8 cellular contexts compared by ENCODE assay signal in genomic region chr6:157235600-157236039, GRCh38.
DNase-seq lines count a peak whose midpoint lies in the region; ATAC-seq, FAIRE-seq and TF ChIP-seq lines count a peak whose summit lies in the region.

No MANE protein-coding gene starts in this region.

- peak overlapping the region in 2 of 3 donors; percentile 3 to 48 for H3K27ac ChIP-seq in thyroid gland

- FAIRE-seq in frontal cortex (lab: Jason Lieb, UNC) (no peak), D721Med (lab: Jason Lieb, UNC) (no peak)

- peaks cover 6% of the 10 kb centered on the region for H3K36me3 Mint-ChIP-seq in natural killer cell treated with Interleukin-12 subunit alpha and Interleukin-12 subunit beta and Interleukin-15 and Interleukin-18, amount 100 ng/mL, for 72 hours

- no peaks in the 10 kb centered on the region for H3K27me3 ChIP-seq in thyroid gland

- H3K9me3 Mint-ChIP-seq in natural killer cell treated with Interleukin-12 subunit alpha and Interleukin-12 subunit beta and Interleukin-15 and Interleukin-18, amount 100 ng/mL, for 72 hours, result peaks cover 4% of the 10 kb centered on the region

- peaks cover 0 to 11% of the 10 kb centered on the region in 2 donors for H3K4me1 ChIP-seq in thyroid gland

- H3K4me1 Mint-ChIP-seq in natural killer cell treated with Interleukin-12 subunit alpha and Interleukin-12 subunit beta and Interleukin-15 and Interleukin-18, amount 100 ng/mL, for 72 hours (ENCODE audit: low read depth in 2 of 2), result peaks cover 19 to 22% of the 10 kb centered on the region in 2 donors

- peaks cover 30 to 31% of the 10 kb centered on the region in 2 donors for H3K27me3 Mint-ChIP-seq in natural killer cell treated with Interleukin-12 subunit alpha and Interleukin-12 subunit beta and Interleukin-15 and Interleukin-18, amount 100 ng/mL, for 72 hours

- no peaks in the 10 kb centered on the region for H3K9me3 ChIP-seq in thyroid gland

- H3K36me3 ChIP-seq in thyroid gland, result no peaks in the 10 kb centered on the region

- peak overlapping the region; percentile 85 for H3K4me3 Mint-ChIP-seq in natural killer cell treated with Interleukin-12 subunit alpha and Interleukin-12 subunit beta and Interleukin-15 and Interleukin-18, amount 100 ng/mL, for 72 hours

- TF ChIP-seq CTCF in GM12874 (IDR thresholded peaks at IDR 0.05; ENCODE audit: insufficient read depth, low read depth, low read length) (peak; percentile 46), thyroid gland (IDR thresholded peaks at IDR 0.05) (peak in 5 of 6 experiments; percentile 38 to 64 (median 44)), D721Med (IDR thresholded peaks at IDR 0.05; ENCODE audit: insufficient read depth, missing control alignments) (no peak)

- DNase-seq in NCI-H2227 (lab: John Stamatoyannopoulos, UW; ENCODE audit: unreplicated experiment) (peak; percentile 65), frontal cortex (ENCODE audit: low spot score in 2 of 2) (peak; percentile 57 to 77), thyroid gland (peak; percentile 56 to 58), D721Med (ENCODE audit: insufficient read length, low spot score) (no peak)
- peak; percentile 67 for DNase-seq in activated naive CD4-positive, alpha-beta T cell treated with anti-CD3 and anti-CD28 coated beads, Interleukin-2, amount 50 U/mL, for 16 hours
- DNase-seq in natural killer cell treated with Interleukin-12 subunit alpha and Interleukin-12 subunit beta and Interleukin-15 and Interleukin-18, amount 100 ng/mL, for 72 hours (ENCODE audit: low spot score), result no peak

- peak overlapping the region; percentile 7 to 60 (median 29) for H3K4me3 ChIP-seq in thyroid gland (replicated peaks in 1 of 3)

- intact Hi-C loops in thyroid gland (cut with DNase I), result no loop called here

- WGBS in thyroid gland, 2 donors, result 1 to 4% methylated on average over 13 to 18 of the region's 28 CpGs

- TF ChIP-seq POLR2A in thyroid gland (IDR thresholded peaks at IDR 0.05), result no peak

- H3K27ac Mint-ChIP-seq in natural killer cell treated with Interleukin-12 subunit alpha and Interleukin-12 subunit beta and Interleukin-15 and Interleukin-18, amount 100 ng/mL, for 72 hours, result no peak overlapping the region

- peak; percentile 66 to 73 for ATAC-seq in natural killer cell treated with Interleukin-12 subunit alpha and Interleukin-12 subunit beta and Interleukin-15 and Interleukin-18, amount 100 ng/mL, for 72 hours
- ATAC-seq in GM18517 (IDR thresholded peaks at IDR 0.05; ENCODE audit: unreplicated experiment), result no peak

Comparison
In these comparisons a context has a peak if more than half of its experiments do, and no peak if none do; other contexts are left out.
1. DNase-seq: peak in NCI-H2227 (single experiment), activated naive CD4-positive, alpha-beta T cell treated with anti-CD3 and anti-CD28 coated beads, Interleukin-2, amount 50 U/mL, for 16 hours (single experiment), frontal cortex (2 of 2) and thyroid gland (2 of 2); none in natural killer cell treated with Interleukin-12 subunit alpha and Interleukin-12 subunit beta and Interleukin-15 and Interleukin-18, amount 100 ng/mL, for 72 hours (single experiment) and D721Med (single experiment).